In genomic region chr10:110141185-110141584, GRCh38 we compare ENCODE assay signal across 15 cellular contexts.
DNase-seq lines count a peak whose midpoint lies in the region; ATAC-seq, FAIRE-seq and TF ChIP-seq lines count a peak whose summit lies in the region.
"Had no signal": no experiment of that assay in that cellular context is flagged by ENCODE, and none has a peak within 500 bp of the region (broad histone marks: within the 10 kb centered on the region; RNA-seq: fewer than 3 reads in every experiment).

No MANE protein-coding gene starts in this region.

- H3K27ac ChIP-seq in colonic mucosa (peak overlapping the region; percentile 60), pancreas (no peak overlapping the region), smooth muscle cell (ENCODE audit: low read depth) (no peak overlapping the region)
- H3K27ac ChIP-seq: gastroesophageal sphincter had no signal

- H3K79me2 ChIP-seq in smooth muscle cell (ENCODE audit: low read depth): no peaks in the 10 kb centered on the region

- no peak overlapping the region for H3K4me3 ChIP-seq in colonic mucosa
- H3K4me3 ChIP-seq in pancreas: no peak overlapping the region
- H3K4me3 ChIP-seq in smooth muscle cell: no peak overlapping the region
- H3K4me3 ChIP-seq: gastroesophageal sphincter had no signal

- no peak overlapping the region for H3K9ac ChIP-seq in colonic mucosa (ENCODE audit: low read depth in 2 of 2, low read length in 2 of 2)
- H3K9ac ChIP-seq in smooth muscle cell (ENCODE audit: low read depth): no peak overlapping the region

- FAIRE-seq in pancreas (lab: Jason Lieb, UNC) (peak; percentile 53), urothelium cell line (lab: Jason Lieb, UNC) (no peak)
- FAIRE-seq: A204.1 had no signal

- intact Hi-C loops in activated CD4-positive, alpha-beta T cell treated with anti-CD3 and anti-CD28 coated beads, Interleukin-2, amount 10 ng/mL, durations not matched to agents 24 days and 14 days (cut with micrococcal nuclease): no loop called here
- intact Hi-C loops in colonic mucosa (cut with DNase I) (no loop called here), pancreas (cut with DNase I) (loop anchor here in 1 of 3 donors (10.0 kb wide), 1 partner anchor 54 kb away; no protein-coding TSS in a partner anchor)

- H3K27me3 ChIP-seq in colonic mucosa: no peaks in the 10 kb centered on the region
- no peaks in the 10 kb centered on the region for H3K27me3 ChIP-seq in pancreas
- H3K27me3 ChIP-seq in smooth muscle cell (ENCODE audit: low read depth): no peaks in the 10 kb centered on the region
- H3K27me3 ChIP-seq: gastroesophageal sphincter had no signal

- ATAC-seq in pancreas: no peak
- ATAC-seq in activated T-cell treated with anti-CD3 and anti-CD28 coated beads, Interleukin-2, amount 50 U/mL, for 4 hours: no peak
- ATAC-seq: gastroesophageal sphincter had no signal

- no peak overlapping the region for H3K4me2 ChIP-seq in smooth muscle cell

- peak; percentile 64 for DNase-seq in activated CD4-positive, alpha-beta T cell treated with anti-CD3 and anti-CD28 coated beads, Interleukin-2, amount 10 ng/mL, durations not matched to agents 24 days and 14 days
- no peak for DNase-seq in activated CD4-positive, alpha-beta T cell treated with anti-CD3 and anti-CD28 coated beads, Interleukin-2, amount 50 U/mL, for 1 hour
- DNase-seq in NOMO-1 (lab: John Stamatoyannopoulos, UW; ENCODE audit: unreplicated experiment in 2 of 2) (peak; percentile 89 to 94), colonic mucosa (peak; percentile 53), pancreas (no peak), urothelium cell line (ENCODE audit: low spot score) (no peak), smooth muscle cell (lab: John Stamatoyannopoulos, UW; ENCODE audit: unreplicated experiment) (no peak)
- no peak for DNase-seq in activated T-cell treated with anti-CD3 and anti-CD28 coated beads, Interleukin-2, amount 50 U/mL, for 4 hours
- DNase-seq: activated CD4-positive, alpha-beta T cell treated with anti-CD3 and anti-CD28 coated beads for 4 hours; cortex of kidney; DMS153; retina had no signal

- peak overlapping the region; percentile 11 for H3K4me3 Mint-ChIP-seq in activated CD4-positive, alpha-beta T cell treated with anti-CD3 and anti-CD28 coated beads, Interleukin-2, amount 10 ng/mL, durations not matched to agents 24 days and 14 days
- H3K4me3 Mint-ChIP-seq in activated T-cell treated with anti-CD3 and anti-CD28 coated beads, Interleukin-2, amount 50 U/mL, for 4 hours: no peak overlapping the region
- H3K4me3 Mint-ChIP-seq: activated naive CD8-positive, alpha-beta T cell had no signal

- H3K4me1 ChIP-seq in colonic mucosa (no peaks in the 10 kb centered on the region), pancreas (peaks cover 6 to 23% (median 9%) of the 10 kb centered on the region in 3 donors), smooth muscle cell (ENCODE audit: low read depth) (no peaks in the 10 kb centered on the region)

- H3K9me3 ChIP-seq in colonic mucosa (no peaks in the 10 kb centered on the region), pancreas (no peaks in the 10 kb centered on the region), smooth muscle cell (replicated peaks; ENCODE audit: low read depth) (no peaks in the 10 kb centered on the region)
- H3K9me3 ChIP-seq: gastroesophageal sphincter had no signal

- H3K36me3 Mint-ChIP-seq in activated CD4-positive, alpha-beta T cell treated with anti-CD3 and anti-CD28 coated beads, Interleukin-2, amount 10 ng/mL, durations not matched to agents 24 days and 14 days (ENCODE audit: low read depth): no peaks in the 10 kb centered on the region
- H3K36me3 Mint-ChIP-seq in activated T-cell treated with anti-CD3 and anti-CD28 coated beads, Interleukin-2, amount 50 U/mL, for 4 hours (ENCODE audit: insufficient read depth): no peaks in the 10 kb centered on the region
- H3K36me3 Mint-ChIP-seq: activated naive CD8-positive, alpha-beta T cell had no signal

- H3K27ac Mint-ChIP-seq in activated CD4-positive, alpha-beta T cell treated with anti-CD3 and anti-CD28 coated beads, Interleukin-2, amount 10 ng/mL, durations not matched to agents 24 days and 14 days: no peak overlapping the region
- H3K27ac Mint-ChIP-seq: activated naive CD8-positive, alpha-beta T cell had no signal

- no peaks in the 10 kb centered on the region for H4K20me1 ChIP-seq in smooth muscle cell (ENCODE audit: low read depth)

- H2AFZ ChIP-seq in smooth muscle cell (ENCODE audit: low read depth): no peak overlapping the region

- H3K9me3 Mint-ChIP-seq in activated CD4-positive, alpha-beta T cell treated with anti-CD3 and anti-CD28 coated beads, Interleukin-2, amount 10 ng/mL, durations not matched to agents 24 days and 14 days: no peaks in the 10 kb centered on the region
- H3K9me3 Mint-ChIP-seq in activated T-cell treated with anti-CD3 and anti-CD28 coated beads, Interleukin-2, amount 50 U/mL, for 4 hours: no peaks in the 10 kb centered on the region

- peaks cover 27% of the 10 kb centered on the region for H3K4me1 Mint-ChIP-seq in activated CD4-positive, alpha-beta T cell treated with anti-CD3 and anti-CD28 coated beads, Interleukin-2, amount 10 ng/mL, durations not matched to agents 24 days and 14 days
- H3K4me1 Mint-ChIP-seq in activated T-cell treated with anti-CD3 and anti-CD28 coated beads, Interleukin-2, amount 50 U/mL, for 4 hours (ENCODE audit: low read depth): peaks cover 40% of the 10 kb centered on the region

- 91 to 93% methylated on average over 1 of the region's 1 CpG for WGBS in pancreas, 2 donors
- whole genome bisulfite sequencing in smooth muscle cell (ENCODE audit: low lambda C conversion rate): 84% methylated on average over 1 of the region's 1 CpG

- H3K36me3 ChIP-seq in colonic mucosa (no peaks in the 10 kb centered on the region), pancreas (no peaks in the 10 kb centered on the region), smooth muscle cell (ENCODE audit: low read depth) (no peaks in the 10 kb centered on the region)
- H3K36me3 ChIP-seq: gastroesophageal sphincter had no signal

- TF ChIP-seq CTCF in colonic mucosa (IDR thresholded peaks at IDR 0.05): no peak
- TF ChIP-seq CTCF in pancreas (IDR thresholded peaks at IDR 0.05): no peak
- TF ChIP-seq CTCF in smooth muscle cell (IDR thresholded peaks at IDR 0.05; ENCODE audit: borderline replicate concordance, insufficient read depth, poor library complexity, severe bottlenecking): no peak

- H3F3A ChIP-seq in smooth muscle cell (ENCODE audit: low read depth): no peaks in the 10 kb centered on the region

- H3K27me3 Mint-ChIP-seq in activated CD4-positive, alpha-beta T cell treated with anti-CD3 and anti-CD28 coated beads, Interleukin-2, amount 10 ng/mL, durations not matched to agents 24 days and 14 days: peaks cover 18% of the 10 kb centered on the region
- H3K27me3 Mint-ChIP-seq in activated T-cell treated with anti-CD3 and anti-CD28 coated beads, Interleukin-2, amount 50 U/mL, for 4 hours (ENCODE audit: low read depth): peaks cover 4% of the 10 kb centered on the region
- H3K27me3 Mint-ChIP-seq: activated naive CD8-positive, alpha-beta T cell had no signal

Comparison
In these comparisons a context has a peak if more than half of its experiments do, and no peak if none do; other contexts are left out.
1. DNase-seq: peak in activated CD4-positive, alpha-beta T cell treated with anti-CD3 and anti-CD28 coated beads, Interleukin-2, amount 10 ng/mL, durations not matched to agents 24 days and 14 days (single experiment), NOMO-1 (2 of 2) and colonic mucosa (single experiment); none in activated CD4-positive, alpha-beta T cell treated with anti-CD3 and anti-CD28 coated beads, Interleukin-2, amount 50 U/mL, for 1 hour (single experiment), pancreas (0 of 6), activated T-cell treated with anti-CD3 and anti-CD28 coated beads, Interleukin-2, amount 50 U/mL, for 4 hours (single experiment), urothelium cell line (single experiment) and smooth muscle cell (single experiment).